In genomic region chr15:93321881-93322282, GRCh38 we compare ENCODE assay signal across 1 cellular context.
TF ChIP-seq lines count a peak whose summit lies in the region.

No MANE protein-coding gene starts in this region.

TF ChIP-seq in HepG2, 621 proteins besides CTCF, POLR2A, EP300 and RAD21 (continued from another document and continues in another):
- TF ChIP-seq ZBTB10 (CRISPR knock-in tag; IDR thresholded peaks at IDR 0.05; ENCODE audit: borderline replicate concordance) (no peak), TBX2 (CRISPR knock-in tag; IDR thresholded peaks at IDR 0.05; ENCODE audit: borderline replicate concordance) (peak; percentile 64; the same call in 1 of the 2 replicates), CEBPB (IDR thresholded peaks at IDR 0.05; ENCODE audit: borderline replicate concordance, low read depth, low read length) (no peak), ZNF598 (CRISPR knock-in tag; IDR thresholded peaks at IDR 0.05; ENCODE audit: borderline replicate concordance) (no peak), FOXP1 (IDR thresholded peaks at IDR 0.05) (no peak), FOXP1 (CRISPR knock-in tag; IDR thresholded peaks at IDR 0.05) (peak; percentile 56), ZNF615 (CRISPR knock-in tag; IDR thresholded peaks at IDR 0.05; ENCODE audit: borderline replicate concordance) (no peak), TEAD3 (CRISPR knock-in tag; optimal IDR thresholded peaks at IDR 0.05; ENCODE audit: borderline replicate concordance) (peak; percentile 92), ZFX (CRISPR knock-in tag; IDR thresholded peaks at IDR 0.05; ENCODE audit: low read depth) (peak; percentile 54; the same call in 1 of the 2 replicates), PAXIP1 (CRISPR knock-in tag; conservative IDR thresholded peaks at IDR 0.05) (peak; percentile 56), FOSL1 (CRISPR knock-in tag; IDR thresholded peaks at IDR 0.05; ENCODE audit: borderline replicate concordance) (peak; percentile 17; the same call in 1 of the 2 replicates), ZNF468 (CRISPR knock-in tag; IDR thresholded peaks at IDR 0.05) (no peak), ZNF276 (CRISPR knock-in tag; IDR thresholded peaks at IDR 0.05; ENCODE audit: low read depth) (no peak), ZNF414 (CRISPR knock-in tag; IDR thresholded peaks at IDR 0.05) (no peak), FOXK2 (IDR thresholded peaks at IDR 0.05) (no peak), RBM22 (optimal IDR thresholded peaks at IDR 0.05; ENCODE audit: low read length) (no peak), ARID2 (CRISPR knock-in tag; IDR thresholded peaks at IDR 0.05; ENCODE audit: borderline replicate concordance) (no peak), FOXJ3 (CRISPR knock-in tag; IDR thresholded peaks at IDR 0.05; ENCODE audit: borderline replicate concordance) (no peak), ZNF503 (CRISPR knock-in tag; IDR thresholded peaks at IDR 0.05) (peak; percentile 21; the same call in 1 of the 2 replicates), ETV5 (CRISPR knock-in tag; IDR thresholded peaks at IDR 0.05; ENCODE audit: borderline replicate concordance) (peak; percentile 41; the same call in 1 of the 2 replicates), ZNF280B (CRISPR knock-in tag; IDR thresholded peaks at IDR 0.05; ENCODE audit: borderline replicate concordance) (no peak), ZNF749 (CRISPR knock-in tag; IDR thresholded peaks at IDR 0.05; ENCODE audit: borderline replicate concordance) (no peak), HMG20A (CRISPR knock-in tag; IDR thresholded peaks at IDR 0.05; ENCODE audit: borderline replicate concordance) (0 out of 2 replicates have a peak, but pooled peaks have one; percentile 36), HDAC2 (CRISPR knock-in tag; IDR thresholded peaks at IDR 0.05) (peak; percentile 21; the same call in 1 of the 2 replicates), TCF7 (IDR thresholded peaks at IDR 0.05; ENCODE audit: low read depth) (peak; percentile 67), ZNF547 (CRISPR knock-in tag; IDR thresholded peaks at IDR 0.05) (no peak), NFKB2 (CRISPR knock-in tag; IDR thresholded peaks at IDR 0.05; ENCODE audit: borderline replicate concordance) (0 out of 2 replicates have a peak, but pooled peaks have one; percentile 27), SMAD3 (CRISPR knock-in tag; IDR thresholded peaks at IDR 0.05) (no peak), NFE2 (CRISPR knock-in tag; IDR thresholded peaks at IDR 0.05) (no peak), CSRNP1 (CRISPR knock-in tag; IDR thresholded peaks at IDR 0.05) (0 out of 2 replicates have a peak, but pooled peaks have one; percentile 45), IRF1 (CRISPR knock-in tag; IDR thresholded peaks at IDR 0.05; ENCODE audit: low read depth) (no peak), THRA (CRISPR knock-in tag; IDR thresholded peaks at IDR 0.05; ENCODE audit: borderline replicate concordance) (no peak), SOX6 (IDR thresholded peaks at IDR 0.05) (no peak), SOX6 (CRISPR knock-in tag; IDR thresholded peaks at IDR 0.05) (peak; percentile 43; the same call in 1 of the 2 replicates), FOSL2 (CRISPR knock-in tag; IDR thresholded peaks at IDR 0.05) (peak; percentile 20; the same call in 1 of the 2 replicates), BRD4 (CRISPR knock-in tag; IDR thresholded peaks at IDR 0.05) (no peak), ZBTB21 (CRISPR knock-in tag; IDR thresholded peaks at IDR 0.05) (no peak), HOXA3 (CRISPR knock-in tag; IDR thresholded peaks at IDR 0.05) (0 out of 2 replicates have a peak, but pooled peaks have one; percentile 21), DMAP1 (CRISPR knock-in tag; IDR thresholded peaks at IDR 0.05) (0 out of 2 replicates have a peak, but pooled peaks have one; percentile 27), RFX5 (IDR thresholded peaks at IDR 0.05; ENCODE audit: low read depth, low read length) (no peak), ZNF800 (CRISPR knock-in tag; IDR thresholded peaks at IDR 0.05) (no peak), FOXO1 (CRISPR knock-in tag; IDR thresholded peaks at IDR 0.05) (peak; percentile 35; the same call in 1 of the 2 replicates), KDM3A (CRISPR knock-in tag; IDR thresholded peaks at IDR 0.05; ENCODE audit: low read depth) (peak; percentile 29; the same call in 1 of the 2 replicates), SRSF9 (IDR thresholded peaks at IDR 0.05; ENCODE audit: borderline replicate concordance, insufficient read depth, low read depth, low read length, poor library complexity, severe bottlenecking) (no peak)
